ENCODE assay signal across 1 cellular context in genomic region chr17:61700252-61700651, GRCh38.
TF ChIP-seq lines count a peak whose summit lies in the region.

No MANE protein-coding gene starts in this region.

TF ChIP-seq in HEK293, 187 proteins besides CTCF, POLR2A, EP300 and RAD21 (continued from another document):
- no peak for TF ChIP-seq ZBTB11 (tag by site-specific recombination; conservative IDR thresholded peaks at IDR 0.05; ENCODE audit: low read depth)
- no peak for TF ChIP-seq ZNF600 (tag by site-specific recombination; IDR thresholded peaks at IDR 0.05)
- no peak for TF ChIP-seq ZNF426 (tag by site-specific recombination; IDR thresholded peaks at IDR 0.05)
- TF ChIP-seq PBX3 (CRISPR knock-in tag; IDR thresholded peaks at IDR 0.05): no peak
- TF ChIP-seq HIC1 (tag by site-specific recombination; IDR thresholded peaks at IDR 0.05): no peak
- TF ChIP-seq SP7 (tag by site-specific recombination; IDR thresholded peaks at IDR 0.05): no peak
- no peak for TF ChIP-seq ZNF248 (tag by site-specific recombination; IDR thresholded peaks at IDR 0.05)
- no peak for TF ChIP-seq KLF1 (tag by site-specific recombination; IDR thresholded peaks at IDR 0.05)
- no peak for TF ChIP-seq ZNF362 (tag by site-specific recombination; IDR thresholded peaks at IDR 0.05)
- TF ChIP-seq BCL6B (tag by site-specific recombination; IDR thresholded peaks at IDR 0.05): no peak
- no peak for TF ChIP-seq ELK4 (IDR thresholded peaks at IDR 0.05; ENCODE audit: borderline replicate concordance, low read depth, low read length)
- TF ChIP-seq ZNF707 (tag by site-specific recombination; IDR thresholded peaks at IDR 0.05): no peak
- TF ChIP-seq ZNF391 (tag by site-specific recombination; IDR thresholded peaks at IDR 0.05; ENCODE audit: borderline replicate concordance, low read depth): no peak
- no peak for TF ChIP-seq ZNF843 (tag by site-specific recombination; IDR thresholded peaks at IDR 0.05)
- TF ChIP-seq ZNF529 (tag by site-specific recombination; IDR thresholded peaks at IDR 0.05; ENCODE audit: insufficient replicate concordance): no peak
- TF ChIP-seq ZNF214 (tag by site-specific recombination; IDR thresholded peaks at IDR 0.05; ENCODE audit: borderline replicate concordance): no peak
